1 cellular context compared by ENCODE assay signal in genomic region chr13:99559560-99559959, GRCh38.
TF ChIP-seq lines count a peak whose summit lies in the region.

No MANE protein-coding gene starts in this region.

TF ChIP-seq in HepG2, 621 proteins besides CTCF, POLR2A, EP300 and RAD21 (continued from another document and continues in another):
- TF ChIP-seq ZNF280D (CRISPR knock-in tag; IDR thresholded peaks at IDR 0.05) (no peak), PRMT3 (CRISPR knock-in tag; IDR thresholded peaks at IDR 0.05; ENCODE audit: borderline replicate concordance, low read depth) (no peak), ZNF10 (CRISPR knock-in tag; IDR thresholded peaks at IDR 0.05; ENCODE audit: borderline replicate concordance, low read depth) (no peak), HDAC1 (CRISPR knock-in tag; IDR thresholded peaks at IDR 0.05) (0 out of 2 replicates have a peak, but pooled peaks have one; percentile 45), ZNF574 (CRISPR knock-in tag; IDR thresholded peaks at IDR 0.05) (0 out of 2 replicates have a peak, but pooled peaks have one; percentile 29), NFIC (IDR thresholded peaks at IDR 0.05; ENCODE audit: low read length) (no peak), TEF (CRISPR knock-in tag; IDR thresholded peaks at IDR 0.05) (peak; percentile 90), ZNF761 (CRISPR knock-in tag; conservative IDR thresholded peaks at IDR 0.05) (no peak), SMAD3 (CRISPR knock-in tag; IDR thresholded peaks at IDR 0.05) (peak; percentile 40; the same call in 1 of the 2 replicates), TRIM22 (IDR thresholded peaks at IDR 0.05) (no peak), TFE3 (CRISPR knock-in tag; IDR thresholded peaks at IDR 0.05) (no peak), ELF3 (CRISPR knock-in tag; IDR thresholded peaks at IDR 0.05) (peak; percentile 49; the same call in 1 of the 2 replicates), NR2F2 (IDR thresholded peaks at IDR 0.05; ENCODE audit: borderline replicate concordance, low read depth) (peak; percentile 82), ZNF34 (CRISPR knock-in tag; IDR thresholded peaks at IDR 0.05; ENCODE audit: borderline replicate concordance) (no peak), RARG (CRISPR knock-in tag; IDR thresholded peaks at IDR 0.05; ENCODE audit: low read depth) (no peak), TRAFD1 (CRISPR knock-in tag; IDR thresholded peaks at IDR 0.05; ENCODE audit: borderline replicate concordance) (no peak), SKIL (CRISPR knock-in tag; IDR thresholded peaks at IDR 0.05; ENCODE audit: borderline replicate concordance) (0 out of 2 replicates have a peak, but pooled peaks have one; percentile 14), FOXA1 (IDR thresholded peaks at IDR 0.05) (no peak), FOXA1 (CRISPR knock-in tag; IDR thresholded peaks at IDR 0.05) (peak; percentile 53; the same call in 1 of the 2 replicates), MAFG (CRISPR knock-in tag; IDR thresholded peaks at IDR 0.05) (no peak), ZNF121 (CRISPR knock-in tag; IDR thresholded peaks at IDR 0.05) (no peak), STAT5B (CRISPR knock-in tag; IDR thresholded peaks at IDR 0.05) (no peak), MAZ (IDR thresholded peaks at IDR 0.05; ENCODE audit: borderline replicate concordance, low read depth, low read length) (no peak), MAZ (CRISPR knock-in tag; IDR thresholded peaks at IDR 0.05; ENCODE audit: low read depth) (no peak), ZNF256 (CRISPR knock-in tag; conservative IDR thresholded peaks at IDR 0.05) (no peak), ZBTB3 (CRISPR knock-in tag; IDR thresholded peaks at IDR 0.05; ENCODE audit: borderline replicate concordance, low read depth) (no peak), RARA (CRISPR knock-in tag; IDR thresholded peaks at IDR 0.05) (peak; percentile 88), CBX5 (CRISPR knock-in tag; IDR thresholded peaks at IDR 0.05; ENCODE audit: borderline replicate concordance) (no peak), ZSCAN29 (CRISPR knock-in tag; conservative IDR thresholded peaks at IDR 0.05) (no peak), ZNF225 (CRISPR knock-in tag; IDR thresholded peaks at IDR 0.05) (no peak), ZNF644 (CRISPR knock-in tag; IDR thresholded peaks at IDR 0.05; ENCODE audit: low read depth) (0 out of 2 replicates have a peak, but pooled peaks have one; percentile 42), ZNF274 (CRISPR knock-in tag; IDR thresholded peaks at IDR 0.05) (no peak), ZNF564 (CRISPR knock-in tag; IDR thresholded peaks at IDR 0.05) (no peak), ZNF746 (CRISPR knock-in tag; IDR thresholded peaks at IDR 0.05) (no peak), ZMYM4 (CRISPR knock-in tag; IDR thresholded peaks at IDR 0.05) (peak; percentile 66), MAFF (IDR thresholded peaks at IDR 0.05; ENCODE audit: low read depth, low read length) (no peak), ZNF496 (CRISPR knock-in tag; IDR thresholded peaks at IDR 0.05; ENCODE audit: insufficient replicate concordance) (no peak), RORA (CRISPR knock-in tag; IDR thresholded peaks at IDR 0.05) (no peak), ZNF792 (CRISPR knock-in tag; IDR thresholded peaks at IDR 0.05) (peak; percentile 40; the same call in 1 of the 2 replicates), ZNF253 (CRISPR knock-in tag; IDR thresholded peaks at IDR 0.05; ENCODE audit: borderline replicate concordance) (no peak), HNF1A (IDR thresholded peaks at IDR 0.05; ENCODE audit: low read depth) (0 out of 2 replicates have a peak, but pooled peaks have one; percentile 28), HNF1A (CRISPR knock-in tag; IDR thresholded peaks at IDR 0.05; ENCODE audit: borderline replicate concordance) (no peak)
